1 cellular context compared by ENCODE assay signal in genomic region chr17:5467416-5467815, GRCh38.
TF ChIP-seq lines count a peak whose summit lies in the region.

No MANE protein-coding gene starts in this region.

TF ChIP-seq in GM12878, 131 proteins besides CTCF, POLR2A, EP300 and RAD21:
- TF ChIP-seq STAT1 (conservative IDR thresholded peaks at IDR 0.05): no peak
- no peak for TF ChIP-seq PAX8 (IDR thresholded peaks at IDR 0.05)
- no peak for TF ChIP-seq GATAD2B (conservative IDR thresholded peaks at IDR 0.05; ENCODE audit: low read depth)
- TF ChIP-seq BMI1 (IDR thresholded peaks at IDR 0.05; ENCODE audit: borderline replicate concordance): no peak
- TF ChIP-seq TCF12 (IDR thresholded peaks at IDR 0.05; ENCODE audit: low read depth, low read length): no peak
- TF ChIP-seq MEF2A (IDR thresholded peaks at IDR 0.05; ENCODE audit: insufficient read depth, low read depth, low read length): no peak
- TF ChIP-seq NR2F1 (conservative IDR thresholded peaks at IDR 0.05): no peak
- TF ChIP-seq RFX5 (IDR thresholded peaks at IDR 0.05; ENCODE audit: low read depth, low read length): no peak
- TF ChIP-seq PKNOX1 (IDR thresholded peaks at IDR 0.05): no peak
- TF ChIP-seq ATF2 (IDR thresholded peaks at IDR 0.05; ENCODE audit: low read length): no peak
- no peak for TF ChIP-seq GABPA (IDR thresholded peaks at IDR 0.05; ENCODE audit: low read depth)
- no peak for TF ChIP-seq MEF2B (IDR thresholded peaks at IDR 0.05; ENCODE audit: partially characterized antibody, poor library complexity, severe bottlenecking)
- TF ChIP-seq E2F4 (IDR thresholded peaks at IDR 0.05; ENCODE audit: low read depth, low read length): no peak
- no peak for TF ChIP-seq NRF1 (conservative IDR thresholded peaks at IDR 0.05; ENCODE audit: low read depth, low read length)
- no peak for TF ChIP-seq CHD1 (IDR thresholded peaks at IDR 0.05; ENCODE audit: low read depth, low read length)
- no peak for TF ChIP-seq POLR2AphosphoS5 (IDR thresholded peaks at IDR 0.05; ENCODE audit: low read length)
- TF ChIP-seq BCLAF1 (IDR thresholded peaks at IDR 0.05): no peak
- no peak for TF ChIP-seq JUND (IDR thresholded peaks at IDR 0.05; ENCODE audit: low read depth, low read length)
- no peak for TF ChIP-seq BCL3 (IDR thresholded peaks at IDR 0.05; ENCODE audit: borderline replicate concordance, insufficient read depth, low read depth, low read length, poor library complexity, severe bottlenecking)
- TF ChIP-seq TCF3 (IDR thresholded peaks at IDR 0.05; ENCODE audit: borderline replicate concordance, insufficient read depth, low read depth, low read length): no peak
